1 cellular context compared by ENCODE assay signal in the genomic region with DNA sequence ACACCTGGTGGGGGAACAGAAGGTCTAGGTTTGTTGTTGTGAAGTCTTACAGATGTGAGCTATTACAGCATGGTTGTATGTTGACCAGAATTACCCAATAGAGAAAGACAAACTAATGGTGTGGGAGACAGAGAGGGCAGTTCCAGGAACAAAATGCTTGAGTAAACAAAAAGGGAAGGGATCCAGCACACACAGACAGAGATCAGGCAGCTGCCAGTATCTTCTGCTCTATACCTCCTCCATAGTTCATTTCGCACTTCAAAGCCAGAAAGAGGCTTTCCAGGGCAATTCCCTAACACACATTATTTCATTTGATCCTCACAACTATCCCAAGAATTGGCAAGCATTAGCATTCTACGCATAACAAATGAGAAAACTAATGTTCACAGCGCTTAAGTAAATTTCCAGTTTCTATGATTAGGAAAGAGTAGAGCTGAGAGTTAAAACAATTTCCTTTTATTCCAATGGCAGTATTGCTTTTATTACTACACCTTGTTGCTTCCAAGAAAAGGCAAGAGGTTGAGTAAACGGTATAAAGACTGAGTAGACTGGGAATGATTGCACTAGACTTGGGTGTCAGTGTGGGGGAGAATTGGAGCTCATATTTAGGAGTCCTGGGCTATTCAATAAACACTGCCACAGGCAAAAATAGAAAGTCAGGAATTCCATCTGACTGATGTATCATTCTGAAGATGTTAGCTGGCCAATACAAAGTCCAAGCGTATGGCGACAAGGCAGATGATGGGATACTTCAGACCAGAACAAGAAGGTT.
A peak's percentile ranks its signal among the peaks of the same experiment; 100 is the strongest.
TF ChIP-seq lines count a peak whose summit lies in the region.

No MANE protein-coding gene starts in this region.

TF ChIP-seq in H1, 55 proteins besides CTCF, POLR2A, EP300 and RAD21:
- TF ChIP-seq CBX5 (IDR thresholded peaks at IDR 0.05; ENCODE audit: low read depth, low read length) (no peak), TEAD4 (IDR thresholded peaks at IDR 0.05; ENCODE audit: low read depth, low read length) (peak; percentile 22; the same call in 1 of the 2 replicates), SP4 (IDR thresholded peaks at IDR 0.05; ENCODE audit: low read length) (no peak)
